ENCODE assay signal across 21 cellular contexts in the genomic region with DNA sequence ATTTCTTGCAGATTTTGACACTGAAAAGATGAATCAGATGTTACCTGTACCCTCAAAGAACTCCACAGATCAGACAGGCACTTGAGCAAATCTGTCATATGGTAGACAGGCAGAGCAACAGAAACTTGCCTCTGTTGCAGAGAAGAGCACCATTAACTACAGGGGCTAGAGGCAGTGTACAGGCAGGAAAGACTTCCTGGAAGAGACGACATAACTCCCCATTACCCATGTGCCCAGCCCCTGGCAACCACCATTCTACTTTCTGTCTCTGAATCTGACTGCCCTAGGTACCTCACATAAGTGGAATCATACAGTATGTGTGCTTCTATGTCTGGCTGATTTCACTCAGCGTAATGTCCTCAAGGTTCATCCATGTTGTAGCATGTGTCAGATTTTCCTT. TPM values are rescaled to one million over a fixed set of nuclear protein-coding genes. Genes with fewer than 3 reads are reported as not detected.
A peak's percentile ranks its signal among the peaks of the same experiment; 100 is the strongest.
DNase-seq lines count a peak whose midpoint lies in the region; ATAC-seq and TF ChIP-seq lines count a peak whose summit lies in the region.
"Had no signal": no experiment of that assay in that cellular context is flagged by ENCODE, and none has a peak within 500 bp of the region (broad histone marks: within the 10 kb centered on the region; RNA-seq: fewer than 3 reads in every experiment).

No MANE protein-coding gene starts in this region.

- H3K27ac ChIP-seq in KOPT-K1 (ENCODE audit: low read depth, low read length, poor library complexity, severe bottlenecking) (peak overlapping the region; percentile 36), parathyroid adenoma (peak overlapping the region; percentile 26), ascending aorta (no peak overlapping the region)
- H3K27ac ChIP-seq: GM23248, hepatocyte, neural progenitor cell, PC-9 had no signal

- H3K9me3 Mint-ChIP-seq in activated CD8-positive, alpha-beta memory T cell treated with anti-CD3 and anti-CD28 coated beads, Interleukin-2, amount 10 ng/mL, durations not matched to agents 7 days and 5 days (ENCODE audit: low read depth) = no peaks in the 10 kb centered on the region
- peaks cover 2% of the 10 kb centered on the region for H3K9me3 Mint-ChIP-seq in activated naive CD8-positive, alpha-beta T cell treated with anti-CD3 and anti-CD28 coated beads, Interleukin-2, amount 50 U/mL, for 24 hours
- peaks cover 5% of the 10 kb centered on the region for H3K9me3 Mint-ChIP-seq in Caco-2 (ENCODE audit: unreplicated experiment)
- H3K9me3 Mint-ChIP-seq: activated B cell treated with CpG ODN at 0.5 μM for 24 hours had no signal

- BruUV-seq in Caco-2 (replicated peaks; lab: Mats Ljungman, UMichigan) = no TSS peak

- peak overlapping the region; percentile 74 for H3K27ac Mint-ChIP-seq in activated CD8-positive, alpha-beta memory T cell treated with anti-CD3 and anti-CD28 coated beads, Interleukin-2, amount 10 ng/mL, durations not matched to agents 7 days and 5 days
- peak overlapping the region; percentile 38 for H3K27ac Mint-ChIP-seq in activated naive CD8-positive, alpha-beta T cell treated with anti-CD3 and anti-CD28 coated beads, Interleukin-2, amount 50 U/mL, for 24 hours
- no peak overlapping the region for H3K27ac Mint-ChIP-seq in Caco-2 (ENCODE audit: unreplicated experiment)
- H3K27ac Mint-ChIP-seq: activated B cell treated with CpG ODN at 0.5 μM for 24 hours, neural progenitor cell had no signal

- CTCF ChIA-PET in activated CD8-positive, alpha-beta memory T cell treated with anti-CD3 and anti-CD28 coated beads, Interleukin-2, amount 10 ng/mL, durations not matched to agents 7 days and 5 days (lab: Charles Lee) = no interaction called here
- CTCF ChIA-PET in Caco-2 (lab: Charles Lee) = no interaction called here

- H3K4me2 ChIP-seq in parathyroid adenoma (ENCODE audit: low read length) = no peak overlapping the region
- H3K4me2 ChIP-seq: hepatocyte, neural progenitor cell, PC-9 had no signal

- peak; percentile 48 for DNase-seq in activated CD8-positive, alpha-beta memory T cell treated with anti-CD3 and anti-CD28 coated beads, Interleukin-2, amount 10 ng/mL, durations not matched to agents 7 days and 5 days
- no peak for DNase-seq in activated CD8-positive, alpha-beta memory T cell treated with anti-CD3 and anti-CD28 coated beads for 24 hours
- DNase-seq in activated naive CD8-positive, alpha-beta T cell treated with anti-CD3 and anti-CD28 coated beads, Interleukin-2, amount 50 U/mL, for 24 hours = no peak
- DNase-seq in Caco-2 (no peak), ascending aorta (ENCODE audit: low spot score in 2 of 2) (no peak), T1000 (lab: John Stamatoyannopoulos, UW) (no peak)
- DNase-seq: ACHN, activated B cell treated with CpG ODN at 0.5 μM for 24 hours, aorta, DMS79, GM23248, mesenchymal stem cell, MG63, NCI-H146, NCI-H82, PC-9 had no signal

- peaks cover 14% of the 10 kb centered on the region; the same call in 1 of the 2 replicates for H3K36me3 ChIP-seq in KOPT-K1 (ENCODE audit: insufficient read depth, low read length)
- no peaks in the 10 kb centered on the region for H3K36me3 ChIP-seq in parathyroid adenoma (ENCODE audit: control insufficient read depth, insufficient read depth, low read length)
- H3K36me3 ChIP-seq in Caco-2 (ENCODE audit: control insufficient read depth, insufficient read depth, low read length) = no peaks in the 10 kb centered on the region; the same call in 1 of the 2 replicates
- peaks cover 5 to 6% of the 10 kb centered on the region in 2 donors for H3K36me3 ChIP-seq in ascending aorta
- H3K36me3 ChIP-seq: MG63, neural progenitor cell had no signal

- H3K4me3 ChIP-seq in parathyroid adenoma (ENCODE audit: low read depth, low read length) (no peak overlapping the region), Caco-2 (ENCODE audit: low read depth, low read length) (no peak overlapping the region), ascending aorta (no peak overlapping the region)
- H3K4me3 ChIP-seq: GM23248, hepatocyte, MG63, neural progenitor cell, PC-9 had no signal

- peaks cover 12% of the 10 kb centered on the region for H3K9me3 ChIP-seq in KOPT-K1 (ENCODE audit: insufficient read depth, low read length, poor library complexity, severe bottlenecking)
- H3K9me3 ChIP-seq in parathyroid adenoma (ENCODE audit: control insufficient read depth, low read length) = no peaks in the 10 kb centered on the region
- H3K9me3 ChIP-seq in Caco-2 = peaks cover 14% of the 10 kb centered on the region
- no peaks in the 10 kb centered on the region for H3K9me3 ChIP-seq in ascending aorta
- H3K9me3 ChIP-seq: MG63 had no signal

- no peak overlapping the region for H3K9ac ChIP-seq in parathyroid adenoma
- H3K9ac ChIP-seq: GM23248, neural progenitor cell had no signal

- peaks cover 36% of the 10 kb centered on the region for H3K79me2 ChIP-seq in parathyroid adenoma

- no peak for TF ChIP-seq CTCF in parathyroid adenoma (IDR thresholded peaks at IDR 0.05)
- TF ChIP-seq CTCF in Caco-2 (IDR thresholded peaks at IDR 0.05; ENCODE audit: insufficient read depth in 1 of 2, low read depth in 1 of 2, low read length in 1 of 2, severe bottlenecking in 1 of 2, unreplicated experiment in 1 of 2) = no peak
- TF ChIP-seq CTCF in ascending aorta (IDR thresholded peaks at IDR 0.05) = no peak

- H3K4me1 ChIP-seq in parathyroid adenoma (no peaks in the 10 kb centered on the region), Caco-2 (peaks cover 3% of the 10 kb centered on the region), ascending aorta (no peaks in the 10 kb centered on the region)
- H3K4me1 ChIP-seq: neural progenitor cell had no signal

- H3K27me3 Mint-ChIP-seq in activated CD8-positive, alpha-beta memory T cell treated with anti-CD3 and anti-CD28 coated beads, Interleukin-2, amount 10 ng/mL, durations not matched to agents 7 days and 5 days = no peaks in the 10 kb centered on the region
- no peaks in the 10 kb centered on the region for H3K27me3 Mint-ChIP-seq in activated naive CD8-positive, alpha-beta T cell treated with anti-CD3 and anti-CD28 coated beads, Interleukin-2, amount 50 U/mL, for 24 hours
- H3K27me3 Mint-ChIP-seq in Caco-2 (ENCODE audit: insufficient read depth, unreplicated experiment) = no peaks in the 10 kb centered on the region
- H3K27me3 Mint-ChIP-seq: activated B cell treated with CpG ODN at 0.5 μM for 24 hours had no signal

- POLR2A ChIA-PET in Caco-2 (lab: Charles Lee) = no interaction called here

- no peak overlapping the region for H2AFZ ChIP-seq in parathyroid adenoma
- H2AFZ ChIP-seq: GM23248, hepatocyte, neural progenitor cell, PC-9 had no signal

- H3K27me3 ChIP-seq in parathyroid adenoma (ENCODE audit: control insufficient read depth, insufficient read depth, low read length) (no peaks in the 10 kb centered on the region), Caco-2 (replicated peaks; ENCODE audit: control insufficient read depth, insufficient read depth, low read length) (no peaks in the 10 kb centered on the region), ascending aorta (no peaks in the 10 kb centered on the region)
- H3K27me3 ChIP-seq: hepatocyte, MG63, neural progenitor cell had no signal

- ATAC-seq in activated CD8-positive, alpha-beta memory T cell treated with anti-CD3 and anti-CD28 coated beads, Interleukin-2, amount 10 ng/mL, durations not matched to agents 7 days and 5 days = peak; percentile 78
- peak; percentile 57 for ATAC-seq in activated naive CD8-positive, alpha-beta T cell treated with anti-CD3 and anti-CD28 coated beads, Interleukin-2, amount 50 U/mL, for 24 hours

- peaks cover 5% of the 10 kb centered on the region for H3K36me3 Mint-ChIP-seq in activated CD8-positive, alpha-beta memory T cell treated with anti-CD3 and anti-CD28 coated beads, Interleukin-2, amount 10 ng/mL, durations not matched to agents 7 days and 5 days
- peaks cover 5% of the 10 kb centered on the region for H3K36me3 Mint-ChIP-seq in activated naive CD8-positive, alpha-beta T cell treated with anti-CD3 and anti-CD28 coated beads, Interleukin-2, amount 50 U/mL, for 24 hours (ENCODE audit: low read depth)
- H3K36me3 Mint-ChIP-seq in Caco-2 (ENCODE audit: insufficient read depth, unreplicated experiment) = peaks cover 4% of the 10 kb centered on the region

- no peak overlapping the region for H3K4me3 Mint-ChIP-seq in activated CD8-positive, alpha-beta memory T cell treated with anti-CD3 and anti-CD28 coated beads, Interleukin-2, amount 10 ng/mL, durations not matched to agents 7 days and 5 days
- H3K4me3 Mint-ChIP-seq in activated naive CD8-positive, alpha-beta T cell treated with anti-CD3 and anti-CD28 coated beads, Interleukin-2, amount 50 U/mL, for 24 hours = no peak overlapping the region
- H3K4me3 Mint-ChIP-seq in Caco-2 (ENCODE audit: unreplicated experiment) = no peak overlapping the region
- H3K4me3 Mint-ChIP-seq: activated B cell treated with CpG ODN at 0.5 μM for 24 hours, CD14-positive monocyte, neural progenitor cell had no signal

- peaks cover 17% of the 10 kb centered on the region for H3K4me1 Mint-ChIP-seq in activated CD8-positive, alpha-beta memory T cell treated with anti-CD3 and anti-CD28 coated beads, Interleukin-2, amount 10 ng/mL, durations not matched to agents 7 days and 5 days
- H3K4me1 Mint-ChIP-seq in activated naive CD8-positive, alpha-beta T cell treated with anti-CD3 and anti-CD28 coated beads, Interleukin-2, amount 50 U/mL, for 24 hours = peaks cover 19% of the 10 kb centered on the region
- peaks cover 3% of the 10 kb centered on the region for H3K4me1 Mint-ChIP-seq in Caco-2 (ENCODE audit: low read depth, unreplicated experiment)
- H3K4me1 Mint-ChIP-seq: activated B cell treated with CpG ODN at 0.5 μM for 24 hours, CD14-positive monocyte had no signal

- intact Hi-C loops in Caco-2 (cut with micrococcal nuclease; ENCODE audit: unreplicated experiment) = loop anchor here (2.0 kb wide), 1 partner anchor 13 kb away; no protein-coding TSS in a partner anchor
- intact Hi-C loops in ascending aorta (cut with DNase I) = no loop called here

RNA-seq across cellular contexts. Expression of a gene that starts 15.5 kb away (rescaled TPM):
- total RNA-seq in activated CD8-positive, alpha-beta memory T cell treated with anti-CD3 and anti-CD28 coated beads, Interleukin-2, amount 10 ng/mL, durations not matched to agents 7 days and 5 days = 10 to 100 TPM; 15.1 to 15.8 TPM
- total RNA-seq in Caco-2 (2022) = 12.7 and 13.4 TPM in 2 replicates
- total RNA-seq in ascending aorta = 43.5 TPM

RNA-seq across cellular contexts. Expression of a gene that starts 37.0 kb away (rescaled TPM):
- total RNA-seq in activated CD8-positive, alpha-beta memory T cell treated with anti-CD3 and anti-CD28 coated beads, Interleukin-2, amount 10 ng/mL, durations not matched to agents 7 days and 5 days = 1 to 10 TPM; 4.1 to 5.1 TPM
- total RNA-seq in Caco-2 (2022) = 0.34 and 0.53 TPM in 2 replicates
- 1.6 TPM for total RNA-seq in ascending aorta

RNA-seq across cellular contexts. Expression of a gene that starts 37.1 kb away (rescaled TPM):
- 1 to 10 TPM; 6.2 to 8.0 TPM for total RNA-seq in activated CD8-positive, alpha-beta memory T cell treated with anti-CD3 and anti-CD28 coated beads, Interleukin-2, amount 10 ng/mL, durations not matched to agents 7 days and 5 days
- total RNA-seq in Caco-2 (2022) = 7.3 and 8.9 TPM in 2 replicates
- 42.5 TPM for total RNA-seq in ascending aorta

RNA-seq across cellular contexts. Expression of a gene that starts 42.9 kb away (rescaled TPM):
- 10 to 100 TPM; 15.2 to 15.5 TPM for total RNA-seq in activated CD8-positive, alpha-beta memory T cell treated with anti-CD3 and anti-CD28 coated beads, Interleukin-2, amount 10 ng/mL, durations not matched to agents 7 days and 5 days
- 7.1 and 8.4 TPM in 2 replicates for total RNA-seq in Caco-2 (2022)
- total RNA-seq in ascending aorta = 8.4 TPM

RNA-seq across cellular contexts. Expression of a gene that starts 43.6 kb away (rescaled TPM):
- 10 to 100 TPM; 49.7 to 58.1 TPM for total RNA-seq in activated CD8-positive, alpha-beta memory T cell treated with anti-CD3 and anti-CD28 coated beads, Interleukin-2, amount 10 ng/mL, durations not matched to agents 7 days and 5 days
- total RNA-seq in Caco-2 (2022) (38.6 and 46.1 TPM in 2 replicates), ascending aorta (14.5 TPM)

Comparison
In these comparisons a context has a peak if more than half of its experiments do, and no peak if none do; other contexts are left out.
1. H3K27ac ChIP-seq: peak in KOPT-K1 (single experiment) and parathyroid adenoma (single experiment); none in ascending aorta (0 of 2).